Comparison of ENCODE assay signal across 8 cellular contexts in genomic region chr5:139061274-139061673, GRCh38.
A peak's percentile ranks its signal among the peaks of the same experiment; 100 is the strongest.
DNase-seq lines count a peak whose midpoint lies in the region; ATAC-seq, FAIRE-seq and TF ChIP-seq lines count a peak whose summit lies in the region.

No MANE protein-coding gene starts in this region.

- H3K9me3 ChIP-seq in body of pancreas (no peaks in the 10 kb centered on the region), small intestine (ENCODE audit: control insufficient read depth, low read depth) (no peaks in the 10 kb centered on the region)

- intact Hi-C loops in body of pancreas (cut with DNase I) (no loop called here), left ventricle myocardium superior (cut with micrococcal nuclease) (no loop called here)

- TF ChIP-seq CTCF in body of pancreas (IDR thresholded peaks at IDR 0.05), result no peak

- TF ChIP-seq POLR2A in body of pancreas (IDR thresholded peaks at IDR 0.05), result no peak

- in situ Hi-C loops in G401 (cut with HindIII; ENCODE audit: low sequenced_read_pairs), result no loop called here

- no peak for FAIRE-seq in small intestine (lab: Jason Lieb, UNC)

- H3K36me3 ChIP-seq in body of pancreas (replicated peaks in 1 of 2; ENCODE audit: insufficient read depth in 1 of 2, low read depth in 2 of 2), result no peaks in the 10 kb centered on the region
- no peaks in the 10 kb centered on the region for H3K36me3 ChIP-seq in small intestine (ENCODE audit: control insufficient read depth in 2 of 2, insufficient read depth in 2 of 2, low read length in 2 of 2)

- ATAC-seq in body of pancreas (peak; percentile 70), left ventricle myocardium superior (peak; percentile 85), HG02970 (IDR thresholded peaks at IDR 0.05; ENCODE audit: low FRiP score, unreplicated experiment) (no peak)

- H3K4me3 ChIP-seq in body of pancreas (no peak overlapping the region), small intestine (ENCODE audit: low read depth in 1 of 2, low read length in 2 of 2) (no peak overlapping the region)

- DNase-seq in G401 (ENCODE audit: low spot score) (peak; percentile 21), body of pancreas (peak; percentile 67 to 81 (median 76)), left ventricle myocardium superior (peak; percentile 74), pulmonary artery endothelial cell (ENCODE audit: low read depth, low spot score) (peak; percentile 5), NCI-H1092 (lab: John Stamatoyannopoulos, UW) (no peak), NCI-H345 treated with DMSO at 0.1 percent for 48 hours (lab: John Stamatoyannopoulos, UW; ENCODE audit: unreplicated experiment) (no peak), small intestine (no peak)

- WGBS in body of pancreas, 2 donors, result 29% methylated on average over 5 of the region's 5 CpGs
- 46 to 68% (median 65%) methylated on average over 5 of the region's 5 CpGs for WGBS in small intestine, 3 donors

- H3K4me1 ChIP-seq in body of pancreas (peaks cover 42% of the 10 kb centered on the region), small intestine (ENCODE audit: control insufficient read depth in 2 of 2, insufficient read depth in 1 of 2, low read depth in 1 of 2, low read length in 1 of 2) (peaks cover 5 to 7% of the 10 kb centered on the region in 2 donors)

- H3K27ac ChIP-seq in body of pancreas, result peak overlapping the region in 1 of 4 donors; percentile 48
- no peak overlapping the region for H3K27ac ChIP-seq in small intestine (ENCODE audit: low read depth in 1 of 2, low read length in 1 of 2)

- H3K27me3 ChIP-seq in body of pancreas (no peaks in the 10 kb centered on the region), small intestine (ENCODE audit: control insufficient read depth in 2 of 2, insufficient read depth in 2 of 2, low read length in 2 of 2) (no peaks in the 10 kb centered on the region)

Comparison
In these comparisons a context has a peak if more than half of its experiments do, and no peak if none do; other contexts are left out.
1. DNase-seq: peak in G401 (single experiment), body of pancreas (4 of 4), left ventricle myocardium superior (single experiment) and pulmonary artery endothelial cell (single experiment); none in NCI-H1092 (single experiment), NCI-H345 treated with DMSO at 0.1 percent for 48 hours (single experiment) and small intestine (single experiment).